ENCODE assay signal across 11 cellular contexts in genomic region chr7:116353614-116354013, GRCh38.
DNase-seq lines count a peak whose midpoint lies in the region; ATAC-seq and TF ChIP-seq lines count a peak whose summit lies in the region.
"Had no signal": no experiment of that assay in that cellular context is flagged by ENCODE, and none has a peak within 500 bp of the region (broad histone marks: within the 10 kb centered on the region; RNA-seq: fewer than 3 reads in every experiment).

No MANE protein-coding gene starts in this region.

- H3K27me3 ChIP-seq in MG63 (no peaks in the 10 kb centered on the region), mammary epithelial cell (ENCODE audit: insufficient read depth, low read length) (no peaks in the 10 kb centered on the region), left lung (no peaks in the 10 kb centered on the region), stomach smooth muscle (ENCODE audit: control insufficient read depth in 1 of 2, insufficient read depth in 2 of 2, low read length in 2 of 2) (no peaks in the 10 kb centered on the region)

- DNase-seq in MG63: peak; percentile 24
- no peak for DNase-seq in mammary epithelial cell
- peak in 1 of 2 donors; percentile 38 for DNase-seq in left lung
- no peak for DNase-seq in stimulated activated naive CD4-positive, alpha-beta T cell treated with Interleukin-2 at 50 U/mL for 16 hours (lab: John Stamatoyannopoulos, UW)
- no peak for DNase-seq in NCI-H146 treated with DMSO at 0.1 percent for 48 hours (lab: John Stamatoyannopoulos, UW; ENCODE audit: unreplicated experiment)
- no peak for DNase-seq in activated CD4-positive, alpha-beta T cell treated with anti-CD3 and anti-CD28 coated beads, Interleukin-2, amount 50 U/mL, for 4 hours
- DNase-seq: activated naive CD4-positive, alpha-beta T cell treated with anti-CD3 and anti-CD28 coated beads, Interleukin-2, amount 50 U/mL, for 16 hours; NCI-H2171 treated with DMSO at 0.1 percent for 48 hours had no signal

- no peaks in the 10 kb centered on the region for H3K79me2 ChIP-seq in mammary epithelial cell (ENCODE audit: insufficient read depth, low read length)

- no peaks in the 10 kb centered on the region for H4K20me1 ChIP-seq in mammary epithelial cell (ENCODE audit: insufficient read depth, low read length)

- WGBS in mammary epithelial cell (ENCODE audit: low coverage, missing lambda C conversion rate): 77% methylated on average over 2 of the region's 2 CpGs

- H3K9ac ChIP-seq in mammary epithelial cell (ENCODE audit: insufficient read depth, low read length) (peak overlapping the region; percentile 96), stomach smooth muscle (ENCODE audit: low read length in 2 of 2) (peak overlapping the region; percentile 61 to 62)

- peak overlapping the region; percentile 56 for H2AFZ ChIP-seq in mammary epithelial cell (ENCODE audit: low read depth, low read length)

- intact Hi-C loops in mammary epithelial cell (cut with micrococcal nuclease): loop anchor here (2.0 kb wide), 4 partner anchors 41 to 89 kb away; no protein-coding TSS in a partner anchor
- intact Hi-C loops in left lung (cut with DNase I): loop anchor here in 1 of 2 donors (10.0 kb wide), 1 partner anchor 181 kb away; no protein-coding TSS in a partner anchor

- ATAC-seq in left lung: peak; percentile 3
- ATAC-seq in GM19463 (IDR thresholded peaks at IDR 0.05; ENCODE audit: unreplicated experiment): no peak

- CTCF ChIA-PET in mammary epithelial cell (lab: Charles Lee; ENCODE audit: low non-redundant PET): interaction anchor here (0.6 kb wide), 1 partner anchor 129 kb away, joined by 3 read pairs; no protein-coding TSS in a partner anchor

- peaks cover 1% of the 10 kb centered on the region; the same call in 1 of the 2 replicates for H3K9me3 ChIP-seq in MG63
- H3K9me3 ChIP-seq in mammary epithelial cell (replicated peaks; ENCODE audit: insufficient read depth, low read length): no peaks in the 10 kb centered on the region
- H3K9me3 ChIP-seq in left lung: no peaks in the 10 kb centered on the region
- H3K9me3 ChIP-seq in stomach smooth muscle (ENCODE audit: control insufficient read depth in 2 of 2, low read length in 2 of 2): no peaks in the 10 kb centered on the region
- H3K9me3 ChIP-seq: mucosa of descending colon had no signal

- H3K4me2 ChIP-seq in mammary epithelial cell (ENCODE audit: insufficient read depth, low read depth, low read length): peak overlapping the region; percentile 92

- BruUV-seq in mammary epithelial cell (replicated peaks; lab: Mats Ljungman, UMichigan): no TSS peak

- H3K27ac ChIP-seq in mammary epithelial cell (ENCODE audit: insufficient read depth, low read depth, low read length) (peak overlapping the region; percentile 100), left lung (peak overlapping the region; percentile 87 to 92), stomach smooth muscle (ENCODE audit: low read length) (peak overlapping the region; percentile 95)

- in situ Hi-C loops in mammary epithelial cell (cut with MboI; ENCODE audit: low sequenced_read_pairs in 2 of 2): loop anchor here in 1 of 2 donors (10.0 kb wide), 1 partner anchor 141 kb away; the partner anchor contains the start of gene CAV2

- dilution Hi-C loops in mammary epithelial cell (cut with HindIII; ENCODE audit: low sequenced_read_pairs): loop anchor here (5.0 kb wide), 1 partner anchor 81 kb away; no protein-coding TSS in a partner anchor

- H3K36me3 ChIP-seq in MG63 (no peaks in the 10 kb centered on the region; the same call in 1 of the 2 replicates), mammary epithelial cell (ENCODE audit: insufficient read depth, low read length) (no peaks in the 10 kb centered on the region), left lung (no peaks in the 10 kb centered on the region), stomach smooth muscle (ENCODE audit: control insufficient read depth in 2 of 2, insufficient read depth in 2 of 2, low read length in 2 of 2) (no peaks in the 10 kb centered on the region)

- H3K4me1 ChIP-seq in mammary epithelial cell (ENCODE audit: insufficient read depth, low read length) (peaks cover 52% of the 10 kb centered on the region), left lung (peaks cover 36 to 40% of the 10 kb centered on the region in 2 donors), stomach smooth muscle (ENCODE audit: control insufficient read depth, insufficient read depth, low read length) (peaks cover 48% of the 10 kb centered on the region)

- TF ChIP-seq CTCF in mammary epithelial cell (conservative IDR thresholded peaks at IDR 0.05 in 1 of 2, IDR thresholded peaks at IDR 0.05 in 1 of 2; ENCODE audit: extremely low read depth in 1 of 2, insufficient read depth in 1 of 2, low read depth in 1 of 2, low read length in 2 of 2): no peak
- no peak for TF ChIP-seq CTCF in left lung (IDR thresholded peaks at IDR 0.05)

- H3K4me3 ChIP-seq in MG63 (no peak overlapping the region), mammary epithelial cell (replicated peaks in 1 of 3; ENCODE audit: insufficient read depth in 1 of 3, low read depth in 2 of 3, low read length in 3 of 3) (no peak overlapping the region), left lung (no peak overlapping the region), stomach smooth muscle (ENCODE audit: low read length in 2 of 2) (peak overlapping the region; percentile 49 to 65)
- H3K4me3 ChIP-seq: mucosa of descending colon had no signal

Comparison
In these comparisons a context has a peak if more than half of its experiments do, and no peak if none do; other contexts are left out.
1. H3K4me3 ChIP-seq: peak in stomach smooth muscle (2 of 2); none in MG63 (single experiment), mammary epithelial cell (0 of 3) and left lung (0 of 2).
2. Peak in every context shown above with its lines, with median percentiles within 50 percentile points of each other: H3K27ac ChIP-seq.